28 cellular contexts compared by ENCODE assay signal in the genomic region with DNA sequence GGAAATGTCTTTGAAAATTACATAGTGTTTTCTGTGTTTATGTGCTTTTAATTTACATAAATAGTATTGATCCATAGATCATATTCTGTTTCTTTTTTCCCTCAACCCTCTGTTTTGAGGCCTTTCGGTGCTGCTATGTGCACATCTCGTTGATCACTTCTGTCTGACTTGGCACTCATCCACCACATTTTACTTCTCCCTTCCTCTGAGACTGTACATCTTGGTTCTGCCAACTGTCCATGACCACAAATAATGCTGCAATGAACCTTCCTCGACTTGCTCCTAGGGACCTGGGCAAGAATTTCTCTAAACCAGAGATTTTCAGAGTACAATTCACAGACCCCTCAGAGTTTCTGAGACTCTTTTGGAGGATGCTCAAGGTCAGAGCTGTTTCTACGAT.
DNase-seq lines count a peak whose midpoint lies in the region; ATAC-seq lines count a peak whose summit lies in the region.
"Had no signal": no experiment of that assay in that cellular context is flagged by ENCODE, and none has a peak within 500 bp of the region (broad histone marks: within the 10 kb centered on the region; RNA-seq: fewer than 3 reads in every experiment).

No MANE protein-coding gene starts in this region.

- ATAC-seq in HG03159 (IDR thresholded peaks at IDR 0.05; ENCODE audit: unreplicated experiment) = no peak
- no peak for ATAC-seq in GM21526 (IDR thresholded peaks at IDR 0.05; ENCODE audit: low FRiP score, unreplicated experiment)
- ATAC-seq: gastrocnemius medialis; GM12878; stimulated activated memory B cell treated with anti-CD40 and anti-IgM and Interleukin-4, amounts not matched to agents 10 μg/mL and 1 μg/mL and 100 μg/mL, for 72 hours had no signal

- DNase-seq in AML-193 (lab: John Stamatoyannopoulos, UW) (peak; percentile 75 to 83), Kasumi-1 (lab: John Stamatoyannopoulos, UW) (peak; percentile 60 to 79), SKM-1 (lab: John Stamatoyannopoulos, UW; ENCODE audit: unreplicated experiment) (peak; percentile 39), fibroblast of the conjunctiva (ENCODE audit: low read depth) (peak; percentile 9), NCI-H1417 treated with DMSO at 0.1 percent for 48 hours (lab: John Stamatoyannopoulos, UW) (no peak), NCI-H82 (lab: John Stamatoyannopoulos, UW) (no peak)
- DNase-seq: ACHN; activated B cell treated with CpG ODN at 0.5 μM for 24 hours; activated CD4-positive, alpha-beta T cell treated with anti-CD3 and anti-CD28 coated beads, Interleukin-2, amount 50 U/mL, for 48 hours; activated naive CD4-positive, alpha-beta T cell; activated T-cell treated with anti-CD3 and anti-CD28 coated beads, Interleukin-2, amount 50 U/mL, for 1 hour; amygdala; CD4-positive, alpha-beta T cell; central memory CD4-positive, alpha-beta T cell; dorsolateral prefrontal cortex; GM23248; kidney; NCI-H1105; NCI-H2171; NCI-H748 treated with DMSO at 0.1 percent for 48 hours; ovary; Peyer's patch; T-helper 2 cell had no signal

Comparison
In these comparisons a context has a peak if more than half of its experiments do, and no peak if none do; other contexts are left out.
1. DNase-seq: peak in AML-193 (2 of 2), Kasumi-1 (2 of 2), SKM-1 (single experiment) and fibroblast of the conjunctiva (single experiment); none in NCI-H1417 treated with DMSO at 0.1 percent for 48 hours (single experiment) and NCI-H82 (single experiment).